In genomic region chr20:38893485-38894090, GRCh38 we compare ENCODE assay signal across 8 cellular contexts. TPM values are rescaled to one million over a fixed set of nuclear protein-coding genes. Genes with fewer than 3 reads are reported as not detected.
DNase-seq lines count a peak whose midpoint lies in the region; ATAC-seq and TF ChIP-seq lines count a peak whose summit lies in the region.

No MANE protein-coding gene starts in this region.

- no peak overlapping the region for H3K4me2 ChIP-seq in smooth muscle cell

- H3K27ac Mint-ChIP-seq in T-helper 17 cell = peak overlapping the region; percentile 95

- no peaks in the 10 kb centered on the region for H3K4me1 ChIP-seq in smooth muscle cell (ENCODE audit: low read depth)

- H3K27me3 ChIP-seq in smooth muscle cell (ENCODE audit: low read depth) = peaks cover 44% of the 10 kb centered on the region

- no peaks in the 10 kb centered on the region for H3F3A ChIP-seq in smooth muscle cell (ENCODE audit: low read depth)

- no peaks in the 10 kb centered on the region for H3K36me3 ChIP-seq in smooth muscle cell (ENCODE audit: low read depth)

- no peak overlapping the region for H3K4me3 ChIP-seq in smooth muscle cell

- H3K27ac ChIP-seq in smooth muscle cell (ENCODE audit: low read depth) = no peak overlapping the region

- peak; percentile 50 for ATAC-seq in GM21737 (IDR thresholded peaks at IDR 0.05; ENCODE audit: unreplicated experiment)
- ATAC-seq in T-helper 17 cell = peak; percentile 90

- no peak overlapping the region for H2AFZ ChIP-seq in smooth muscle cell (ENCODE audit: low read depth)

- H3K9me3 ChIP-seq in T-helper 17 cell (ENCODE audit: control insufficient read depth, low read length, poor library complexity, severe bottlenecking) (no peaks in the 10 kb centered on the region), smooth muscle cell (replicated peaks; ENCODE audit: low read depth) (no peaks in the 10 kb centered on the region)

- H3K9ac ChIP-seq in smooth muscle cell (ENCODE audit: low read depth) = no peak overlapping the region

- no peaks in the 10 kb centered on the region for H4K20me1 ChIP-seq in smooth muscle cell (ENCODE audit: low read depth)

- H3K79me2 ChIP-seq in smooth muscle cell (ENCODE audit: low read depth) = no peaks in the 10 kb centered on the region

- H3K36me3 Mint-ChIP-seq in T-helper 17 cell (ENCODE audit: low read depth) = peaks cover 11% of the 10 kb centered on the region

- 16% methylated on average over 24 of the region's 26 CpGs for WGBS in smooth muscle cell (ENCODE audit: low lambda C conversion rate)

- DNase-seq in DMS114 treated with DMSO at 0.1 percent for 48 hours (lab: John Stamatoyannopoulos, UW; ENCODE audit: unreplicated experiment) = peak; percentile 21
- DNase-seq in NCI-H1105 (lab: John Stamatoyannopoulos, UW) = peak; percentile 70
- DNase-seq in T-helper 17 cell = peak; percentile 71 to 81 (median 72)
- DNase-seq in amniotic epithelial cell (ENCODE audit: low read depth) = peak; percentile 16
- DNase-seq in hippocampal formation (lab: John Stamatoyannopoulos, UW) = peak; percentile 38 to 56
- DNase-seq in smooth muscle cell (lab: John Stamatoyannopoulos, UW; ENCODE audit: unreplicated experiment) = peak; percentile 15
- no peak for DNase-seq in middle frontal gyrus (ENCODE audit: extremely low spot score, low spot score)

- H3K4me1 Mint-ChIP-seq in T-helper 17 cell = peaks cover 35% of the 10 kb centered on the region

- H3K4me3 Mint-ChIP-seq in T-helper 17 cell = peak overlapping the region; percentile 86

- H3K27me3 Mint-ChIP-seq in T-helper 17 cell = no peaks in the 10 kb centered on the region

- peak; percentile 94 for TF ChIP-seq CTCF in smooth muscle cell (IDR thresholded peaks at IDR 0.05; ENCODE audit: borderline replicate concordance, insufficient read depth, poor library complexity, severe bottlenecking)

RNA-seq across cellular contexts. Expression of gene FAM83D, which starts 32.6 kb away (rescaled TPM):
- total RNA-seq in T-helper 17 cell (1 to 10 TPM; 2.1 to 3.3 TPM), smooth muscle cell (4.8 and 10.7 TPM in 2 replicates)
- 3.4 and 5.7 TPM in 2 replicates for polyA plus RNA-seq in smooth muscle cell
